Comparison of ENCODE assay signal across 28 cellular contexts in genomic region chr16:84874983-84875382, GRCh38. TPM values are rescaled to one million over a fixed set of nuclear protein-coding genes. Genes with fewer than 3 reads are reported as not detected.
"Had no signal": no experiment of that assay in that cellular context is flagged by ENCODE, and none has a peak within 500 bp of the region (broad histone marks: within the 10 kb centered on the region; RNA-seq: fewer than 3 reads in every experiment).

No MANE protein-coding gene starts in this region.

- H3K9me3 Mint-ChIP-seq: activated B cell treated with CpG ODN at 0.5 μM for 24 hours; activated CD4-positive, alpha-beta T cell treated with anti-CD3 and anti-CD28 coated beads, Interleukin-2, amount 10 ng/mL, durations not matched to agents 24 days and 14 days; activated naive CD4-positive, alpha-beta T cell treated with anti-CD3 and anti-CD28 coated beads, Interleukin-2, amount 50 U/mL, for 24 hours; activated T-cell treated with anti-CD3 and anti-CD28 coated beads, Interleukin-2, amount 50 U/mL, for 24 hours; activated T-helper 1 cell treated with anti-CD3 and anti-CD28 coated beads, Interleukin-12 subunit alpha, Interleukin-12 subunit beta, Interleukin-2, Interleukin-4 antibody, amounts not matched to agents 30 ng/mL and 10 ng/mL and 1 ng/mL, durations not matched to agents 14 hours and 24 hours and 36 hours; T-helper 1 cell treated with Interleukin-12 subunit alpha and Interleukin-12 subunit beta and Interleukin-4 antibody, amounts not matched to agents 30 μg/mL and 1 μg/mL, for 36 hours had no signal

- H3K9me3 ChIP-seq: SJCRH30 had no signal

- ATAC-seq: activated CD8-positive, alpha-beta memory T cell treated with anti-CD3 and anti-CD28 coated beads, Interleukin-2, amount 10 ng/mL, durations not matched to agents 7 days and 5 days; Panc1; Right ventricle myocardium inferior had no signal

- H3K4me1 Mint-ChIP-seq: activated B cell treated with CpG ODN at 0.5 μM for 24 hours; activated CD4-positive, alpha-beta T cell treated with anti-CD3 and anti-CD28 coated beads, Interleukin-2, amount 10 ng/mL, durations not matched to agents 24 days and 14 days; activated CD8-positive, alpha-beta memory T cell treated with anti-CD3 and anti-CD28 coated beads, Interleukin-2, amount 10 ng/mL, durations not matched to agents 7 days and 5 days; activated naive CD4-positive, alpha-beta T cell treated with anti-CD3 and anti-CD28 coated beads, Interleukin-2, amount 50 U/mL, for 24 hours had no signal

- H3K27ac Mint-ChIP-seq: activated B cell treated with CpG ODN at 0.5 μM for 24 hours; activated CD4-positive, alpha-beta T cell treated with anti-CD3 and anti-CD28 coated beads, Interleukin-2, amount 10 ng/mL, durations not matched to agents 24 days and 14 days; activated CD8-positive, alpha-beta memory T cell treated with anti-CD3 and anti-CD28 coated beads, Interleukin-2, amount 10 ng/mL, durations not matched to agents 7 days and 5 days; activated naive CD4-positive, alpha-beta T cell treated with anti-CD3 and anti-CD28 coated beads, Interleukin-2, amount 50 U/mL, for 24 hours; activated T-cell treated with anti-CD3 and anti-CD28 coated beads, Interleukin-2, amount 50 U/mL, for 24 hours; activated T-helper 1 cell treated with anti-CD3 and anti-CD28 coated beads, Interleukin-12 subunit alpha, Interleukin-12 subunit beta, Interleukin-2, Interleukin-4 antibody, amounts not matched to agents 30 ng/mL and 10 ng/mL and 1 ng/mL, durations not matched to agents 14 hours and 24 hours and 36 hours; T-helper 1 cell treated with Interleukin-12 subunit alpha and Interleukin-12 subunit beta and Interleukin-4 antibody, amounts not matched to agents 30 μg/mL and 1 μg/mL, for 36 hours had no signal

- DNase-seq: activated B cell treated with CpG ODN at 0.5 μM for 24 hours; activated CD4-positive, alpha-beta T cell treated with anti-CD3 and anti-CD28 coated beads for 1 hour; activated CD4-positive, alpha-beta T cell treated with anti-CD3 and anti-CD28 coated beads, Interleukin-2, amount 10 ng/mL, durations not matched to agents 24 days and 14 days; activated CD4-positive, alpha-beta T cell treated with anti-CD3 and anti-CD28 coated beads, Interleukin-2, amount 50 U/mL, for 48 hours; activated CD8-positive, alpha-beta memory T cell treated with anti-CD3 and anti-CD28 coated beads, Interleukin-2, amount 10 ng/mL, durations not matched to agents 7 days and 5 days; activated effector memory CD4-positive, alpha-beta T cell treated with Interleukin-2 at 50 U/mL for 16 hours; activated naive CD4-positive, alpha-beta T cell; activated T-cell treated with anti-CD3 and anti-CD28 coated beads, Interleukin-2, amount 50 U/mL, for 24 hours; amygdala; cerebellar nuclear complex; NCI-H1092; NCI-H1417 treated with DMSO at 0.1 percent for 48 hours; NCI-H1694 treated with DMSO at 0.1 percent for 48 hours; NCI-H2029 treated with DMSO at 0.1 percent for 48 hours; NCI-H345; NCI-H510A; NCI-H526 treated with DMSO at 0.1 percent for 48 hours; NCI-H82; OCI-M1; RPMI8226; SJCRH30; T-helper 9 cell had no signal

- H3K4me3 ChIP-seq: SJCRH30 had no signal

- H3K4me3 Mint-ChIP-seq: activated B cell treated with CpG ODN at 0.5 μM for 24 hours; activated CD4-positive, alpha-beta T cell treated with anti-CD3 and anti-CD28 coated beads, Interleukin-2, amount 10 ng/mL, durations not matched to agents 24 days and 14 days; activated CD8-positive, alpha-beta memory T cell treated with anti-CD3 and anti-CD28 coated beads, Interleukin-2, amount 10 ng/mL, durations not matched to agents 7 days and 5 days; activated naive CD4-positive, alpha-beta T cell treated with anti-CD3 and anti-CD28 coated beads, Interleukin-2, amount 50 U/mL, for 24 hours; activated T-cell treated with anti-CD3 and anti-CD28 coated beads, Interleukin-2, amount 50 U/mL, for 24 hours; activated T-helper 1 cell treated with anti-CD3 and anti-CD28 coated beads, Interleukin-12 subunit alpha, Interleukin-12 subunit beta, Interleukin-2, Interleukin-4 antibody, amounts not matched to agents 30 ng/mL and 10 ng/mL and 1 ng/mL, durations not matched to agents 14 hours and 24 hours and 36 hours; T-helper 1 cell treated with Interleukin-12 subunit alpha and Interleukin-12 subunit beta and Interleukin-4 antibody, amounts not matched to agents 30 μg/mL and 1 μg/mL, for 36 hours had no signal

- H3K27me3 Mint-ChIP-seq: activated CD4-positive, alpha-beta T cell treated with anti-CD3 and anti-CD28 coated beads, Interleukin-2, amount 10 ng/mL, durations not matched to agents 24 days and 14 days; activated naive CD4-positive, alpha-beta T cell treated with anti-CD3 and anti-CD28 coated beads, Interleukin-2, amount 50 U/mL, for 24 hours; activated T-cell treated with anti-CD3 and anti-CD28 coated beads, Interleukin-2, amount 50 U/mL, for 24 hours had no signal

- H3K4me1 ChIP-seq: SJCRH30 had no signal

- H3K9ac ChIP-seq: KMS-11 had no signal

- H3K36me3 ChIP-seq: SJCRH30 had no signal

- H3K27me3 ChIP-seq: SJCRH30 had no signal

- H3K36me3 Mint-ChIP-seq: activated CD8-positive, alpha-beta memory T cell treated with anti-CD3 and anti-CD28 coated beads, Interleukin-2, amount 10 ng/mL, durations not matched to agents 7 days and 5 days; activated naive CD4-positive, alpha-beta T cell treated with anti-CD3 and anti-CD28 coated beads, Interleukin-2, amount 50 U/mL, for 24 hours had no signal

RNA-seq across cellular contexts. Expression of gene CRISPLD2, which starts 55.2 kb away (rescaled TPM):
- total RNA-seq: activated B cell treated with CpG ODN at 0.5 μM for 24 hours; activated CD8-positive, alpha-beta memory T cell treated with anti-CD3 and anti-CD28 coated beads, Interleukin-2, amount 10 ng/mL, durations not matched to agents 7 days and 5 days; activated T-helper 1 cell treated with anti-CD3 and anti-CD28 coated beads, Interleukin-12 subunit alpha, Interleukin-12 subunit beta, Interleukin-2, Interleukin-4 antibody, amounts not matched to agents 30 ng/mL and 10 ng/mL and 1 ng/mL, durations not matched to agents 14 hours and 24 hours and 36 hours had no signal
